In the genomic region with DNA sequence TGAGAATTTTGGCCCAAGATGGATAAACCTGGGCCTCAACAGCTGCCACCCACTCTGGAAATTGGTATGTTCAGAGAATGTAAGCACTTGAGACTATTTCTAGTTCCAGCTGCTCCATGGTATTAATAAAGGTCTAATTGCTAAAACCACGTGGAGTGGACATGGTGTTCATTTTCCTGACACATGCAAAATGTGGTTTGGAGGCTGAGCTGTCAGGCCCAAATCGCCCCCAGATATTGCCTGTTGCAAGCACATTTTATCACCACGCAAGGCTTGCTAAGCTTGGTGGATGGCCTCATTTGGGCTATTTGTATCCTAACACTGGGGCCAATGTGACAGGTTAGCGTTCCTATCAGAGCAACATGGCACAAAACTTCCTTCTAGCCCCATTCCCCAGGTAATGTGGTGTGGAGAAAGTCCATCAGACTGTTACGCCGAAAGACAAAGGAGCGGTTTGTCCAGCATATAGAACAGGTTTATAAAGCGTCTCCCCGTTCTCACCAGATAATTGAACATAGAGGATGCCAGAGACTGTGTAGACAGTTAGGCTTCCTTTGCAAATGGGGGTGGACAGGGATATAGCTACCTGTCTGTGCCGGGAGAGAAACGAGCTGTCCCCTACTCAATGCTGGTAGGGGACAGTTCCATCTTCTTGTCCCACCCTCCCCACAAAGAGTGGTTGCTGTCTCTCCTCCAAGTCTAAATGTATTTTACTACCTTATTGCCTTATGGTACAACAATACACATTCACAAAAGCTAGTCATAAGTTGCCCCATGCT, we compare ENCODE assay signal across 18 cellular contexts.
DNase-seq lines count a peak whose midpoint lies in the region; ATAC-seq and TF ChIP-seq lines count a peak whose summit lies in the region.
"Had no signal": no experiment of that assay in that cellular context is flagged by ENCODE, and none has a peak within 500 bp of the region (broad histone marks: within the 10 kb centered on the region; RNA-seq: fewer than 3 reads in every experiment).

No MANE protein-coding gene starts in this region.

- H3K4me3 Mint-ChIP-seq in Calu3 (ENCODE audit: low read depth, unreplicated experiment): no peak overlapping the region
- H3K4me3 Mint-ChIP-seq in activated CD4-positive, alpha-beta T cell treated with anti-CD3 and anti-CD28 coated beads, Interleukin-2, amount 10 ng/mL, durations not matched to agents 24 days and 14 days: no peak overlapping the region
- H3K4me3 Mint-ChIP-seq: activated T-helper 17 cell treated with anti-CD3 and anti-CD28 coated beads, Interleukin-2, amount 50 U/mL, for 72 hours had no signal

- no peak overlapping the region for H3K4me3 ChIP-seq in AG10803 (ENCODE audit: low read length)
- H3K4me3 ChIP-seq: coronary artery, heart right ventricle, mucosa of descending colon had no signal

- BruUV-seq in Calu3 (replicated peaks; lab: Mats Ljungman, UMichigan): no TSS peak

- no peaks in the 10 kb centered on the region for H3K4me1 Mint-ChIP-seq in Calu3 (ENCODE audit: low read depth, unreplicated experiment)
- no peaks in the 10 kb centered on the region for H3K4me1 Mint-ChIP-seq in activated CD4-positive, alpha-beta T cell treated with anti-CD3 and anti-CD28 coated beads, Interleukin-2, amount 10 ng/mL, durations not matched to agents 24 days and 14 days
- H3K4me1 Mint-ChIP-seq: activated T-helper 17 cell treated with anti-CD3 and anti-CD28 coated beads, Interleukin-2, amount 50 U/mL, for 72 hours had no signal

- CTCF ChIA-PET in Calu3 (lab: Charles Lee): no interaction called here

- H3K36me3 Mint-ChIP-seq in Calu3 (ENCODE audit: insufficient read depth, unreplicated experiment): peaks cover 4% of the 10 kb centered on the region
- H3K36me3 Mint-ChIP-seq in activated CD4-positive, alpha-beta T cell treated with anti-CD3 and anti-CD28 coated beads, Interleukin-2, amount 10 ng/mL, durations not matched to agents 24 days and 14 days (ENCODE audit: low read depth): no peaks in the 10 kb centered on the region

- ATAC-seq in GM18867 (IDR thresholded peaks at IDR 0.05; ENCODE audit: unreplicated experiment) (peak; percentile 21), GM21723 (IDR thresholded peaks at IDR 0.05; ENCODE audit: unreplicated experiment) (peak; percentile 30), HG03354 (IDR thresholded peaks at IDR 0.05; ENCODE audit: poor library complexity, severe bottlenecking, unreplicated experiment) (peak; percentile 17)
- ATAC-seq: activated T-helper 17 cell treated with anti-CD3 and anti-CD28 coated beads, Interleukin-2, amount 50 U/mL, for 72 hours; heart right ventricle; mucosa of descending colon; Right ventricle myocardium inferior had no signal

- H3K9me3 Mint-ChIP-seq in Calu3 (ENCODE audit: low read depth, unreplicated experiment): no peaks in the 10 kb centered on the region
- H3K9me3 Mint-ChIP-seq in activated CD4-positive, alpha-beta T cell treated with anti-CD3 and anti-CD28 coated beads, Interleukin-2, amount 10 ng/mL, durations not matched to agents 24 days and 14 days: no peaks in the 10 kb centered on the region
- H3K9me3 Mint-ChIP-seq: activated T-helper 17 cell treated with anti-CD3 and anti-CD28 coated beads, Interleukin-2, amount 50 U/mL, for 72 hours had no signal

- TF ChIP-seq CTCF in AG10803 (conservative IDR thresholded peaks at IDR 0.05; ENCODE audit: low read length) (no peak), Calu3 (IDR thresholded peaks at IDR 0.05; ENCODE audit: unreplicated experiment) (no peak)

- intact Hi-C loops in Calu3 (cut with micrococcal nuclease; ENCODE audit: unreplicated experiment): no loop called here
- intact Hi-C loops in activated CD4-positive, alpha-beta T cell treated with anti-CD3 and anti-CD28 coated beads, Interleukin-2, amount 10 ng/mL, durations not matched to agents 24 days and 14 days (cut with micrococcal nuclease): no loop called here

- DNase-seq in AG10803 (ENCODE audit: low read depth): peak; percentile 10
- DNase-seq in activated effector memory CD4-positive, alpha-beta T cell treated with anti-CD3 and anti-CD28 coated beads, Interleukin-2, amount 50 U/mL, for 16 hours: no peak
- DNase-seq in NCI-H82 (lab: John Stamatoyannopoulos, UW): no peak
- no peak for DNase-seq in Calu3
- DNase-seq in activated CD4-positive, alpha-beta T cell treated with anti-CD3 and anti-CD28 coated beads, Interleukin-2, amount 10 ng/mL, durations not matched to agents 24 days and 14 days: no peak
- DNase-seq: activated CD4-positive, alpha-beta T cell treated with anti-CD3 and anti-CD28 coated beads, Interleukin-2, amount 50 U/mL, for 48 hours; aorta; GF-D8; heart right ventricle; kidney; mucosa of descending colon; NCI-H2081 treated with DMSO at 0.1 percent for 48 hours had no signal

- no peaks in the 10 kb centered on the region for H3K27me3 Mint-ChIP-seq in Calu3 (ENCODE audit: unreplicated experiment)
- peaks cover 14% of the 10 kb centered on the region for H3K27me3 Mint-ChIP-seq in activated CD4-positive, alpha-beta T cell treated with anti-CD3 and anti-CD28 coated beads, Interleukin-2, amount 10 ng/mL, durations not matched to agents 24 days and 14 days

- no peak overlapping the region for H3K27ac Mint-ChIP-seq in Calu3 (ENCODE audit: unreplicated experiment)
- H3K27ac Mint-ChIP-seq in activated CD4-positive, alpha-beta T cell treated with anti-CD3 and anti-CD28 coated beads, Interleukin-2, amount 10 ng/mL, durations not matched to agents 24 days and 14 days: no peak overlapping the region
- H3K27ac Mint-ChIP-seq: activated T-helper 17 cell treated with anti-CD3 and anti-CD28 coated beads, Interleukin-2, amount 50 U/mL, for 72 hours had no signal
